Comparison of ENCODE assay signal across 9 cellular contexts in the genomic region with DNA sequence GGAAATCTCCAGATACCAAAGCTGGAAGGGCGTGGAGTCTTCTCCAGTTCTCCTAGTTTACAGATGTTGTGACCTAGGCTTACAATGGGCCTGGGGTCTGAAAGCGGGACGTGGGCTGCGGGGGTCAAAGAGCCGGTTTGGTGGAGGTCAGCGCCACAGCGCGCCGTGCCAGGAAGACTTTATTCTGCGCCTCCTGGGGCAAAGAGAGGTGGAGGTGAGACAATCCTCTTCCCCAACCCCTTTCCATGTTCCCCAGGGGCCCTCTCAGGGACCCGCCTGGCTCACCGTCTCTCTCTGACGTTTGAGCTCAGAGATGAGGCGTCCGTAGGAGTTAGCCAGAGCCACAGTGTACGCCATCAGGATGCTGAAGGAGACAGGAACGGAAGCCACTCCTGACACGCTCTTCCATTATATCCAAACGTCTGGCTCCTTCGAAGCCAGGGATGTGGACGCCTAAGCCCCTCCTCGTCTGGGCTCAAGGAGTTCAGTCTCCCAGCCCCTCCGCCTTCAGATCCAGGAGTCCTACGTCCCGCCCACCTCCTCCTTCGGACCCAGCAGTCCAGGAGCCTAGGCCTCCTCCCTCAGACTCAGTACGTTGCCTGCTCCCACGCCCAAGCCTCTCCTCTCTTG. TPM values are rescaled to one million over a fixed set of nuclear protein-coding genes. Genes with fewer than 3 reads are reported as not detected.
A peak's percentile ranks its signal among the peaks of the same experiment; 100 is the strongest.
DNase-seq lines count a peak whose midpoint lies in the region; ATAC-seq, FAIRE-seq and TF ChIP-seq lines count a peak whose summit lies in the region.
"Had no signal": no experiment of that assay in that cellular context is flagged by ENCODE, and none has a peak within 500 bp of the region (broad histone marks: within the 10 kb centered on the region; RNA-seq: fewer than 3 reads in every experiment).

No MANE protein-coding gene starts in this region.

- H3K27ac Mint-ChIP-seq in activated T-cell treated with anti-CD3 and anti-CD28 coated beads, Interleukin-2, amount 50 U/mL, for 72 hours, result peak overlapping the region; percentile 95

- H3K27me3 ChIP-seq in bronchial epithelial cell (ENCODE audit: control insufficient read depth, insufficient read depth, low read length), result no peaks in the 10 kb centered on the region

- no peak for DNase-seq in activated T-cell treated with anti-CD3 and anti-CD28 coated beads, Interleukin-2, amount 50 U/mL, for 72 hours
- no peak for DNase-seq in activated T-cell treated with anti-CD3 and anti-CD28 coated beads, Interleukin-2, amount 50 U/mL, for 48 hours
- peak; percentile 21 for DNase-seq in NB4 (ENCODE audit: low read depth)
- DNase-seq in bronchial epithelial cell (ENCODE audit: low read depth), result peak; percentile 20
- peak; percentile 15 for DNase-seq in middle frontal gyrus (ENCODE audit: extremely low spot score, low spot score)
- DNase-seq in 8988T, result no peak

- TF ChIP-seq POLR2A in NB4 (IDR thresholded peaks at IDR 0.05; ENCODE audit: extremely low read depth, insufficient read length), result no peak

- TF ChIP-seq CTCF in NB4 (IDR thresholded peaks at IDR 0.05; ENCODE audit: low read depth, low read length) (no peak), bronchial epithelial cell (IDR thresholded peaks at IDR 0.05; ENCODE audit: insufficient read depth, low read length, severe bottlenecking) (no peak)

- H3K36me3 Mint-ChIP-seq in activated T-cell treated with anti-CD3 and anti-CD28 coated beads, Interleukin-2, amount 50 U/mL, for 72 hours (ENCODE audit: insufficient read depth in 2 of 2), result peaks cover 2 to 12% of the 10 kb centered on the region in 2 donors

- no peak for FAIRE-seq in bronchial epithelial cell (lab: Jason Lieb, UNC)

- H3K36me3 ChIP-seq in bronchial epithelial cell (ENCODE audit: control insufficient read depth, insufficient read depth, low read length), result peaks cover 14% of the 10 kb centered on the region

- H3K4me3 ChIP-seq in NB4 (ENCODE audit: low read depth, low read length) (peak overlapping the region; percentile 74), bronchial epithelial cell (ENCODE audit: low read depth, low read length) (peak overlapping the region; percentile 47)

- H3K27me3 Mint-ChIP-seq in activated T-cell treated with anti-CD3 and anti-CD28 coated beads, Interleukin-2, amount 50 U/mL, for 72 hours (ENCODE audit: low read depth), result peaks cover 14% of the 10 kb centered on the region

- H3K4me1 Mint-ChIP-seq in activated T-cell treated with anti-CD3 and anti-CD28 coated beads, Interleukin-2, amount 50 U/mL, for 72 hours (ENCODE audit: low read depth), result peaks cover 61% of the 10 kb centered on the region

- ATAC-seq in activated T-cell treated with anti-CD3 and anti-CD28 coated beads, Interleukin-2, amount 50 U/mL, for 72 hours (replicated peaks in 1 of 2), result peak in 1 of 2 donors; percentile 0
- no peak for ATAC-seq in GM18861 (IDR thresholded peaks at IDR 0.05; ENCODE audit: unreplicated experiment)
- no peak for ATAC-seq in HG03469 (IDR thresholded peaks at IDR 0.05; ENCODE audit: unreplicated experiment)

- peak overlapping the region; percentile 90 to 98 for H3K4me3 Mint-ChIP-seq in activated T-cell treated with anti-CD3 and anti-CD28 coated beads, Interleukin-2, amount 50 U/mL, for 72 hours

- no peaks in the 10 kb centered on the region for H3K9me3 Mint-ChIP-seq in activated T-cell treated with anti-CD3 and anti-CD28 coated beads, Interleukin-2, amount 50 U/mL, for 72 hours

RNA-seq across cellular contexts. Expression of gene LENG1, which starts 0.8 kb away (rescaled TPM):
- total RNA-seq in activated T-cell treated with anti-CD3 and anti-CD28 coated beads, Interleukin-2, amount 50 U/mL, for 72 hours, result 1 to 10 TPM; 2.9 to 3.7 TPM
- 9.7 and 13.4 TPM in 2 replicates for total RNA-seq in bronchial epithelial cell

RNA-seq across cellular contexts. Expression of gene TMC4, which starts 12.7 kb away (rescaled TPM):
- under 1 TPM; 0.24 to 0.63 TPM for total RNA-seq in activated T-cell treated with anti-CD3 and anti-CD28 coated beads, Interleukin-2, amount 50 U/mL, for 72 hours
- total RNA-seq in bronchial epithelial cell, result 23.2 and 25.0 TPM in 2 replicates
- total RNA-seq: lung microvascular endothelial cell had no signal

RNA-seq across cellular contexts. Expression of gene CNOT3, which starts 22.7 kb away (rescaled TPM):
- total RNA-seq in activated T-cell treated with anti-CD3 and anti-CD28 coated beads, Interleukin-2, amount 50 U/mL, for 72 hours, result 100 to 1,000 TPM in 1 of 2 donors, 10 to 100 TPM in 1; 84.5 to 107 TPM
- 6.1 and 11.4 TPM in 2 replicates for total RNA-seq in bronchial epithelial cell

RNA-seq across cellular contexts. Expression of gene MBOAT7, which starts 29.1 kb away (rescaled TPM):
- 10 to 100 TPM; 60.3 to 71.0 TPM for total RNA-seq in activated T-cell treated with anti-CD3 and anti-CD28 coated beads, Interleukin-2, amount 50 U/mL, for 72 hours
- 6.8 and 10.6 TPM in 2 replicates for total RNA-seq in bronchial epithelial cell

RNA-seq across cellular contexts. Expression of gene TSEN34, which starts 30.8 kb away (rescaled TPM):
- total RNA-seq in activated T-cell treated with anti-CD3 and anti-CD28 coated beads, Interleukin-2, amount 50 U/mL, for 72 hours, result 10 to 100 TPM; 11.0 to 17.5 TPM
- total RNA-seq in bronchial epithelial cell, result 47.9 and 50.2 TPM in 2 replicates

Comparison
In these comparisons a context has a peak if more than half of its experiments do, and no peak if none do; other contexts are left out.
1. DNase-seq: peak in NB4 (single experiment), bronchial epithelial cell (single experiment) and middle frontal gyrus (single experiment); none in activated T-cell treated with anti-CD3 and anti-CD28 coated beads, Interleukin-2, amount 50 U/mL, for 72 hours (0 of 2), activated T-cell treated with anti-CD3 and anti-CD28 coated beads, Interleukin-2, amount 50 U/mL, for 48 hours (0 of 2) and 8988T (single experiment).
2. RNA of gene TMC4, which starts 12.7 kb away (total RNA-seq): 23.2 to 25.0 TPM in bronchial epithelial cell; 0.24 to 0.63 TPM in activated T-cell treated with anti-CD3 and anti-CD28 coated beads, Interleukin-2, amount 50 U/mL, for 72 hours; every median in the first group is over 10 times any median in the second.